In the genomic region with DNA sequence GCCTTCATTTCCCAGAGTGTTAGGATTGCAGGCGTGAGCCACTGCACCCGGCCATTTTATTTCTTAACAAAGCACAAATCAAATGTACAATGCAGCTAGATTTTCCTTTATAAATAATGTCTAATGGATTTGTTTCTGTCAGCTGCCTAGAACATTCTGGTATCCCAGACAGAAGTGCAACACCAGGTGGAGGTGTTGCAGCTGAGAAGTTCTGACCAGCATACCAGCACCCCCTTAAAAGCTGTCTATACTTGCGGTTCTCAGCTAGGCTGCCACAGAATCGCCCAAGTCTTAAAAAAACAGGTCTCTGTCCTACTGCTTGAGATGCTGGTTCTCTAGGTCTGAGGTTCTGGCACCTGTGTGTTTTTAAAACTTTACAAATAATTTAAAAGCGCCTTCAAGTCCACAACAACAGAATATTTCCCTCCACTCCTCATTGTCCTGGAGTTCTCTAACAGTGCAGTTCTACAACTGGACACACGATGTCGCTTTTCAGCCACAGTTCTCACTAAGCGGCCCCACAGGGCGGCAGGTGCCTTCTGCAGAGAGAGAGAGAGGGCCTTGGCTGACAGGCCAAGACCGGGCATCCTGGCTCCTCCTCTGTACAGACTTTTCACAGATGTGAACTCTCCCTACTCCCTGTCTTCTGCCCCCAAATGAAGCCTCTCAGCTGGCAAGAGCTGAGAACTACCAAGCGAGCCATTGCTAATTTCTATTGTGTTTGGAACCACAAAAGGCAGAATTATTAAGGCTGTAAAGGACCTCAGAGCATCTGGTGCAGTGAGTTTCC, we compare ENCODE assay signal across 8 cellular contexts. TPM values are rescaled to one million over a fixed set of nuclear protein-coding genes. Genes with fewer than 3 reads are reported as not detected.
DNase-seq lines count a peak whose midpoint lies in the region; ATAC-seq and TF ChIP-seq lines count a peak whose summit lies in the region.

No MANE protein-coding gene starts in this region.

- H3K27me3 Mint-ChIP-seq in activated T-cell treated with anti-CD3 and anti-CD28 coated beads, Interleukin-2, amount 50 U/mL, for 24 hours = peaks cover 13% of the 10 kb centered on the region
- peaks cover 19 to 29% of the 10 kb centered on the region in 2 donors for H3K27me3 Mint-ChIP-seq in natural killer cell treated with Interleukin-12 subunit alpha and Interleukin-12 subunit beta and Interleukin-15 and Interleukin-18, amount 100 ng/mL, for 72 hours

- H3F3A ChIP-seq in PC-3 (ENCODE audit: low read length, unreplicated experiment) = no peaks in the 10 kb centered on the region

- H3K4me1 Mint-ChIP-seq in activated T-cell treated with anti-CD3 and anti-CD28 coated beads, Interleukin-2, amount 50 U/mL, for 24 hours (ENCODE audit: low read depth) = no peaks in the 10 kb centered on the region
- peaks cover 5 to 9% of the 10 kb centered on the region in 2 donors for H3K4me1 Mint-ChIP-seq in natural killer cell treated with Interleukin-12 subunit alpha and Interleukin-12 subunit beta and Interleukin-15 and Interleukin-18, amount 100 ng/mL, for 72 hours (ENCODE audit: low read depth in 2 of 2)

- peak; percentile 94 for ATAC-seq in PC-3
- ATAC-seq in natural killer cell treated with Interleukin-12 subunit alpha and Interleukin-12 subunit beta and Interleukin-15 and Interleukin-18, amount 100 ng/mL, for 72 hours = peak; percentile 86 to 94
- ATAC-seq in HG02970 (IDR thresholded peaks at IDR 0.05; ENCODE audit: low FRiP score, unreplicated experiment) = no peak

- no peak overlapping the region for H3K27ac Mint-ChIP-seq in activated T-cell treated with anti-CD3 and anti-CD28 coated beads, Interleukin-2, amount 50 U/mL, for 24 hours
- H3K27ac Mint-ChIP-seq in natural killer cell treated with Interleukin-12 subunit alpha and Interleukin-12 subunit beta and Interleukin-15 and Interleukin-18, amount 100 ng/mL, for 72 hours = no peak overlapping the region

- peak; percentile 90 for DNase-seq in ELF-1 (ENCODE audit: low read depth, low spot score)
- peak; percentile 75 to 87 for DNase-seq in Kasumi-1 (lab: John Stamatoyannopoulos, UW)
- DNase-seq in PC-3 = peak; percentile 97
- DNase-seq in activated T-cell treated with anti-CD3 and anti-CD28 coated beads, Interleukin-2, amount 50 U/mL, for 24 hours = peak; percentile 76
- DNase-seq in fibroblast of mammary gland (ENCODE audit: low read depth) = peak; percentile 77
- peak; percentile 87 for DNase-seq in natural killer cell treated with Interleukin-12 subunit alpha and Interleukin-12 subunit beta and Interleukin-15 and Interleukin-18, amount 100 ng/mL, for 72 hours (ENCODE audit: low spot score)
- DNase-seq in stimulated activated naive CD4-positive, alpha-beta T cell treated with Interleukin-2 at 50 U/mL for 16 hours (lab: John Stamatoyannopoulos, UW) = peak; percentile 67

- H3K36me3 ChIP-seq in PC-3 (ENCODE audit: low read depth, low read length) = no peaks in the 10 kb centered on the region

- H3K79me2 ChIP-seq in PC-3 (ENCODE audit: low read length) = no peaks in the 10 kb centered on the region

- H3K9me3 ChIP-seq in PC-3 (ENCODE audit: low read length) = no peaks in the 10 kb centered on the region

- H3K9me2 ChIP-seq in PC-3 (replicated peaks; ENCODE audit: low read length) = no peaks in the 10 kb centered on the region

- no peaks in the 10 kb centered on the region for H3K36me3 Mint-ChIP-seq in activated T-cell treated with anti-CD3 and anti-CD28 coated beads, Interleukin-2, amount 50 U/mL, for 24 hours (ENCODE audit: low read depth)
- peaks cover 5% of the 10 kb centered on the region for H3K36me3 Mint-ChIP-seq in natural killer cell treated with Interleukin-12 subunit alpha and Interleukin-12 subunit beta and Interleukin-15 and Interleukin-18, amount 100 ng/mL, for 72 hours

- no peaks in the 10 kb centered on the region for H4K20me1 ChIP-seq in PC-3 (ENCODE audit: low read length)

- no peak overlapping the region for H3K4me3 Mint-ChIP-seq in activated T-cell treated with anti-CD3 and anti-CD28 coated beads, Interleukin-2, amount 50 U/mL, for 24 hours
- H3K4me3 Mint-ChIP-seq in natural killer cell treated with Interleukin-12 subunit alpha and Interleukin-12 subunit beta and Interleukin-15 and Interleukin-18, amount 100 ng/mL, for 72 hours = no peak overlapping the region

- TF ChIP-seq CTCF in PC-3 (conservative IDR thresholded peaks at IDR 0.05; ENCODE audit: low read depth, low read length) (peak; percentile 99), fibroblast of mammary gland (conservative IDR thresholded peaks at IDR 0.05; ENCODE audit: control insufficient read depth, insufficient read depth, low read depth, low read length) (peak; percentile 96)

- no peaks in the 10 kb centered on the region for H3K27me3 ChIP-seq in PC-3 (ENCODE audit: low read length)

- no peak overlapping the region for H3K9ac ChIP-seq in PC-3 (ENCODE audit: low read length)

- no TSS peak for BruUV-seq in PC-3 (replicated peaks; lab: Mats Ljungman, UMichigan)

- no peak overlapping the region for H3K27ac ChIP-seq in PC-3 (ENCODE audit: low read length)

- intact Hi-C loops in PC-3 (cut with micrococcal nuclease) = loop anchor here (1.0 kb wide), 2 partner anchors 66 to 152 kb away; no protein-coding TSS in a partner anchor

- peak overlapping the region; percentile 79 for H2AFZ ChIP-seq in PC-3 (ENCODE audit: low read length)

- peak overlapping the region; percentile 72 for H3K4me2 ChIP-seq in PC-3 (ENCODE audit: low read length)

- CTCF ChIA-PET in PC-3 (lab: Charles Lee) = interaction anchor here (0.6 to 2.4 kb wide), 9 partner anchors 12 to 152 kb away, joined by 3 to 36 read pairs (median 4); partner anchors contain the start of genes CD300LG and SOST

- no peaks in the 10 kb centered on the region for H3K4me1 ChIP-seq in PC-3 (ENCODE audit: insufficient read depth, low read length)

- no peaks in the 10 kb centered on the region for H3K9me3 Mint-ChIP-seq in activated T-cell treated with anti-CD3 and anti-CD28 coated beads, Interleukin-2, amount 50 U/mL, for 24 hours
- no peaks in the 10 kb centered on the region for H3K9me3 Mint-ChIP-seq in natural killer cell treated with Interleukin-12 subunit alpha and Interleukin-12 subunit beta and Interleukin-15 and Interleukin-18, amount 100 ng/mL, for 72 hours

- H3K4me3 ChIP-seq in PC-3 (ENCODE audit: low read length) (peak overlapping the region; percentile 24; the same call in 1 of the 2 replicates), fibroblast of mammary gland (ENCODE audit: control insufficient read depth, low read depth, low read length) (no peak overlapping the region)

- POLR2A ChIA-PET in PC-3 (lab: Charles Lee; ENCODE audit: unreplicated experiment) = no interaction called here

RNA-seq across cellular contexts. Expression of gene MEOX1, which starts 32.6 kb away (rescaled TPM):
- total RNA-seq in PC-3 (2014; rRNA removed) = 0.84 TPM in 1 of 2 replicates, not detected in the other
- total RNA-seq in natural killer cell treated with Interleukin-12 subunit alpha and Interleukin-12 subunit beta and Interleukin-15 and Interleukin-18, amount 100 ng/mL, for 72 hours = not detected
